In the genomic region with DNA sequence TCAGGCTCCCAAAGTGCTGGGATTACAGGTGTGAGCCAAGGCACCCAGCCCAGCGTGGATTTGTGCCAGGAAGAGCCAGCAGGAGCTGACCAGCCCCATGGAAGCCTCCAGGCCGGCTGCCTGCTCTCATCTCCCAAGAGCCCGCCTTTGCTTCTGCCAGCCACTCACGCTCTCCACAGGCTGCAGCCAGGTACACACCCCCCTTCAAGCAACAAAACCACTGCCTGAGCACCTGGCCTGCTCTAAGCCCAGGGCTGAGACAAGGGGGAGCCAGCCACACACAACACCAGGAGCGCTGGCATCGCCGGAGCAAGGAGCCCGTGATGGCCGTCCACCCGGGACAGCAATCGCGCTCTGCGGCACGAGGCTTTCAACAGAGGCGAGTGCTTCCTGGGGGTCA, we compare ENCODE assay signal across 16 cellular contexts. TPM values are rescaled to one million over a fixed set of nuclear protein-coding genes. Genes with fewer than 3 reads are reported as not detected.
DNase-seq lines count a peak whose midpoint lies in the region; ATAC-seq and TF ChIP-seq lines count a peak whose summit lies in the region.
"Had no signal": no experiment of that assay in that cellular context is flagged by ENCODE, and none has a peak within 500 bp of the region (broad histone marks: within the 10 kb centered on the region; RNA-seq: fewer than 3 reads in every experiment).

No MANE protein-coding gene starts in this region.

- H3K14ac ChIP-seq in H9 (ENCODE audit: insufficient read depth, low read length) = no peak overlapping the region; the same call in 1 of the 2 replicates

- no peak overlapping the region for H2BK12ac ChIP-seq in H9 (ENCODE audit: insufficient read length, low read depth, low read length)

- H3K4me3 Mint-ChIP-seq in H9 = no peak overlapping the region
- H3K4me3 Mint-ChIP-seq: activated naive CD8-positive, alpha-beta T cell treated with anti-CD3 and anti-CD28 coated beads, Interleukin-2, amount 10 ng/mL, durations not matched to agents 7 days and 5 days; activated T-cell treated with anti-CD3 and anti-CD28 coated beads, Interleukin-2, amount 50 U/mL, for 24 hours; T-helper 2 cell treated with Interferon-gamma antibody and Interleukin-4, amounts not matched to agents 5 μg/mL and 100 μg/mL, for 36 hours had no signal

- no peak overlapping the region; a peak in 1 of 7 replicates for H3K27ac Mint-ChIP-seq in H9
- H3K27ac Mint-ChIP-seq: activated naive CD8-positive, alpha-beta T cell treated with anti-CD3 and anti-CD28 coated beads, Interleukin-2, amount 10 ng/mL, durations not matched to agents 7 days and 5 days; activated T-cell treated with anti-CD3 and anti-CD28 coated beads, Interleukin-2, amount 50 U/mL, for 24 hours; T-helper 2 cell treated with Interferon-gamma antibody and Interleukin-4, amounts not matched to agents 5 μg/mL and 100 μg/mL, for 36 hours had no signal

- no peaks in the 10 kb centered on the region for H3K9me3 ChIP-seq in H9 (ENCODE audit: control insufficient read depth, low read depth, low read length)

- no peaks in the 10 kb centered on the region for H3K4me1 Mint-ChIP-seq in H9

- H4K8ac ChIP-seq in H9 (replicated peaks; ENCODE audit: insufficient read length, low read depth, low read length) = no peak overlapping the region

- H3K9me3 Mint-ChIP-seq in H9 = peaks cover 3 to 10% of the 10 kb centered on the region in 2 experiments; a peak in 4 of 5 replicates
- H3K9me3 Mint-ChIP-seq: T-helper 2 cell treated with Interferon-gamma antibody and Interleukin-4, amounts not matched to agents 5 μg/mL and 100 μg/mL, for 36 hours had no signal

- WGBS in H9 (ENCODE audit: extremely low coverage, insufficient read length, low lambda C conversion rate) = no CpG with 5 or more reads among the region's 15 CpGs

- H3K27ac ChIP-seq in H9 (ENCODE audit: insufficient read length, low read depth, low read length) = no peak overlapping the region
- H3K27ac ChIP-seq: cardiac muscle cell, tibial artery had no signal

- no peak overlapping the region for H2AK5ac ChIP-seq in H9 (ENCODE audit: insufficient read length, low read length)

- no peaks in the 10 kb centered on the region for H3K79me1 ChIP-seq in H9 (ENCODE audit: insufficient read depth, low read depth, low read length, poor library complexity, severe bottlenecking)

- H3K18ac ChIP-seq in H9 (ENCODE audit: insufficient read length, low read depth, low read length) = no peak overlapping the region

- no peaks in the 10 kb centered on the region for H3K4me1 ChIP-seq in H9 (ENCODE audit: insufficient read depth, low read length)
- H3K4me1 ChIP-seq: tibial artery had no signal

- H4K91ac ChIP-seq in H9 (ENCODE audit: insufficient read length, low read depth, low read length) = no peak overlapping the region

- H2BK5ac ChIP-seq in H9 (ENCODE audit: insufficient read length, low read length) = no peak overlapping the region

- H4K20me1 ChIP-seq in H9 (ENCODE audit: control insufficient read depth, insufficient read depth, insufficient read length) = no peaks in the 10 kb centered on the region

- H3K4ac ChIP-seq in H9 (ENCODE audit: low read depth, low read length) = no peak overlapping the region

- H4K5ac ChIP-seq in H9 (ENCODE audit: insufficient read length, low read depth, low read length) = no peak overlapping the region

- DNase-seq in COLO668 (lab: John Stamatoyannopoulos, UW; ENCODE audit: unreplicated experiment) (peak; percentile 80), H9 (peak; percentile 28), NCI-H2196 treated with DMSO at 0.1 percent for 48 hours (lab: John Stamatoyannopoulos, UW; ENCODE audit: unreplicated experiment) (peak; percentile 92), islet precursor cell (peak; percentile 49)
- DNase-seq in activated effector memory CD4-positive, alpha-beta T cell treated with Interleukin-2 at 50 U/mL for 16 hours = no peak
- DNase-seq in stimulated activated CD4-positive, alpha-beta T cell treated with anti-CD3 and anti-CD28 coated beads, Interleukin-12 subunit alpha, Interleukin-12 subunit beta, amount 100 ng/mL, for 4 hours = no peak
- DNase-seq: activated CD4-positive, alpha-beta T cell treated with anti-CD3 and anti-CD28 coated beads for 48 hours; activated T-cell treated with anti-CD3 and anti-CD28 coated beads, Interleukin-2, amount 50 U/mL, for 24 hours; foreskin fibroblast; stimulated activated CD4-positive, alpha-beta T cell treated with anti-CD3 and anti-CD28 coated beads, Interleukin-2, amount 100 ng/mL, for 24 hours had no signal

- H3K9ac ChIP-seq in H9 (ENCODE audit: extremely low read depth, insufficient read length, low read length) = no peak overlapping the region

- no peak overlapping the region for H3T11ph ChIP-seq in H9 (ENCODE audit: low read length)

- TF ChIP-seq CTCF in H9 (conservative IDR thresholded peaks at IDR 0.05) = no peak

- H3K79me2 ChIP-seq in H9 (ENCODE audit: insufficient read depth, low read length) = no peaks in the 10 kb centered on the region; the same call in 1 of the 2 replicates

- no peak overlapping the region for H2BK15ac ChIP-seq in H9 (ENCODE audit: low read depth, low read length)

- H3K56ac ChIP-seq in H9 (ENCODE audit: insufficient read length, low read depth, low read length) = no peak overlapping the region

- H3K4me2 ChIP-seq in H9 (ENCODE audit: insufficient read depth, insufficient read length, low read length) = no peak overlapping the region

- no peak overlapping the region for H2BK20ac ChIP-seq in H9 (ENCODE audit: low read depth, low read length, poor library complexity, severe bottlenecking)

- H3K27me3 ChIP-seq in H9 (ENCODE audit: insufficient read depth, low read length) = no peaks in the 10 kb centered on the region; the same call in 1 of the 2 replicates
- H3K27me3 ChIP-seq: cardiac muscle cell, tibial artery had no signal

- H2AFZ ChIP-seq in H9 (ENCODE audit: low read length) = no peak overlapping the region

- H2BK120ac ChIP-seq in H9 (ENCODE audit: low read depth, low read length, poor library complexity, severe bottlenecking) = no peak overlapping the region

- no peak for ATAC-seq in HG03442 (IDR thresholded peaks at IDR 0.05; ENCODE audit: unreplicated experiment)
- no peak for ATAC-seq in GM18868 (IDR thresholded peaks at IDR 0.05; ENCODE audit: unreplicated experiment)

- H3K23me2 ChIP-seq in H9 (ENCODE audit: insufficient read length, low read depth, low read length, poor library complexity, severe bottlenecking) = no peaks in the 10 kb centered on the region

- no peaks in the 10 kb centered on the region for H3K27me3 Mint-ChIP-seq in H9 (ENCODE audit: low read depth)
- H3K27me3 Mint-ChIP-seq: activated naive CD8-positive, alpha-beta T cell treated with anti-CD3 and anti-CD28 coated beads, Interleukin-2, amount 10 ng/mL, durations not matched to agents 7 days and 5 days; activated T-cell treated with anti-CD3 and anti-CD28 coated beads, Interleukin-2, amount 50 U/mL, for 24 hours had no signal

- peaks cover 37 to 48% (median 42%) of the 10 kb centered on the region in 3 experiments for H3K36me3 Mint-ChIP-seq in H9 (ENCODE audit: insufficient read depth in 1 of 3, low read depth in 3 of 3)

- H3K23ac ChIP-seq in H9 (ENCODE audit: insufficient read length, low read depth, low read length) = no peak overlapping the region

RNA-seq across cellular contexts. Expression of gene MAD1L1, which starts 34.5 kb away (rescaled TPM):
- total RNA-seq in H9 (2021) = 37.4 and 39.0 TPM in 2 replicates

RNA-seq across cellular contexts. Expression of gene MRM2, which starts 43.8 kb away (rescaled TPM):
- 57.2 and 59.0 TPM in 2 replicates for total RNA-seq in H9 (2021)

RNA-seq across cellular contexts. Expression of gene NUDT1, which starts 43.8 kb away (rescaled TPM):
- total RNA-seq in H9 (2021) = 80.3 and 84.7 TPM in 2 replicates

Comparison
In these comparisons a context has a peak if more than half of its experiments do, and no peak if none do; other contexts are left out.
1. DNase-seq: peak in COLO668 (single experiment), H9 (single experiment), NCI-H2196 treated with DMSO at 0.1 percent for 48 hours (single experiment) and islet precursor cell (single experiment); none in activated effector memory CD4-positive, alpha-beta T cell treated with Interleukin-2 at 50 U/mL for 16 hours (single experiment) and stimulated activated CD4-positive, alpha-beta T cell treated with anti-CD3 and anti-CD28 coated beads, Interleukin-12 subunit alpha, Interleukin-12 subunit beta, amount 100 ng/mL, for 4 hours (single experiment).